Comparison of ENCODE assay signal across 18 cellular contexts in the genomic region with DNA sequence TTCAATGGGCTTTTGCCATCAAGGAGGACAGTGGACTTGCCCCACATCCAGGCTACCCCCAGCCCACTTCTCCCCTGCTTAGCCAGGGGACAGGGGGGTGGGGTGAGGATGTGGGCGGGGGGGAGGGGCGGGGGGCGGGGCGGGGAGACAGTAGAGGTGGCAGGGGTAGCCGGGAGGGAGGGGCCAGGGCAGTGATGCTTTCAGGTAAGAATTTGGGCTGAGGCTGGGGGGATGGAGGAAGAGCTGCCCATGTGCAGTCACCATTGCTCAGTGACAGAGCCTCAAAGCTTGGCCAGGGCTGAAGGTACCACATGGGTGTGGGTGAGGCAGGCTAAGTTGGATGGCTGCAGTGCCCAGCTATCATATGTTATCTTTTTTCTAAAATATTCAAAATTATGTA. TPM values are rescaled to one million over a fixed set of nuclear protein-coding genes. Genes with fewer than 3 reads are reported as not detected.
DNase-seq lines count a peak whose midpoint lies in the region; ATAC-seq, FAIRE-seq and TF ChIP-seq lines count a peak whose summit lies in the region.
"Had no signal": no experiment of that assay in that cellular context is flagged by ENCODE, and none has a peak within 500 bp of the region (broad histone marks: within the 10 kb centered on the region; RNA-seq: fewer than 3 reads in every experiment).

No MANE protein-coding gene starts in this region.

- no peak overlapping the region for H4K5ac ChIP-seq in H1 (ENCODE audit: insufficient read length, low read depth, low read length)

- no peak overlapping the region for H3K9ac ChIP-seq in H1 (replicated peaks in 1 of 4; ENCODE audit: extremely low read depth in 1 of 4, low read depth in 3 of 4, low read length in 3 of 4)
- H3K9ac ChIP-seq: BLaER1, GM23248 had no signal

- no peak overlapping the region for H2BK12ac ChIP-seq in H1 (ENCODE audit: low read depth, low read length)

- ATAC-seq in GM19023 (IDR thresholded peaks at IDR 0.05; ENCODE audit: unreplicated experiment), result no peak

- H3K27me3 ChIP-seq in H7 (ENCODE audit: control insufficient read depth, insufficient read depth, low read length), result no peaks in the 10 kb centered on the region
- H3K27me3 ChIP-seq in H1 (replicated peaks in 1 of 4; ENCODE audit: control insufficient read depth in 3 of 4, extremely low read depth in 1 of 4, insufficient read depth in 3 of 4, low read length in 3 of 4), result peaks cover 0 to 1% (median 0%) of the 10 kb centered on the region in 4 experiments; a peak in 1 of 7 replicates
- H3K27me3 ChIP-seq: BLaER1 had no signal

- H4K20me1 ChIP-seq in H1 (replicated peaks in 1 of 2; ENCODE audit: control insufficient read depth in 1 of 2, insufficient read depth in 2 of 2, low read length in 2 of 2), result no peaks in the 10 kb centered on the region
- H4K20me1 ChIP-seq: BLaER1 had no signal

- no CpG with 5 or more reads among the region's 5 CpGs for WGBS in H1 (ENCODE audit: extremely low coverage in 1 of 2, insufficient coverage in 1 of 2, insufficient read length in 1 of 2, insufficient replicate concordance in 2 of 2, low coverage in 1 of 2, low lambda C conversion rate in 2 of 2, missing lambda C conversion rate in 1 of 2), 2 experiments

- no peaks in the 10 kb centered on the region for H3K4me1 ChIP-seq in H1 (replicated peaks in 1 of 4; ENCODE audit: control insufficient read depth in 3 of 4, insufficient read depth in 4 of 4, low read length in 3 of 4)
- H3K4me1 ChIP-seq: BLaER1 had no signal

- CTCF ChIA-PET in H1 (lab: Charles Lee; ENCODE audit: partially characterized antibody), result interaction anchor here (1.5 kb wide), 1 partner anchor 10 kb away, joined by 5 read pairs; no protein-coding TSS in a partner anchor

- POLR2A ChIA-PET in H1 (lab: Charles Lee; ENCODE audit: partially characterized antibody), result no interaction called here

- H3K27ac ChIP-seq in H1 (ENCODE audit: low read depth, low read length), result no peak overlapping the region
- H3K27ac ChIP-seq: BLaER1, GM23248, HL-60 had no signal

- H2AK5ac ChIP-seq in H1 (ENCODE audit: low read depth, low read length), result no peak overlapping the region

- H3K36me3 ChIP-seq in H7 (replicated peaks; ENCODE audit: control insufficient read depth, insufficient read depth, low read length), result no peaks in the 10 kb centered on the region
- no peaks in the 10 kb centered on the region for H3K36me3 ChIP-seq in H1 (ENCODE audit: control insufficient read depth in 2 of 4, insufficient read depth in 4 of 4, low read length in 3 of 4)
- H3K36me3 ChIP-seq: BLaER1 had no signal

- H2BK20ac ChIP-seq in H1 (ENCODE audit: low read length), result no peak overlapping the region

- TF ChIP-seq CTCF in H1 (IDR thresholded peaks at IDR 0.05; ENCODE audit: control extremely low read depth in 1 of 3, insufficient read depth in 1 of 3, low read depth in 1 of 3, low read length in 3 of 3), result no peak

- no peak for FAIRE-seq in H1 (lab: Jason Lieb, UNC)
- FAIRE-seq: GM19239 had no signal

- H2AFZ ChIP-seq in H1 (ENCODE audit: low read length), result no peak overlapping the region
- H2AFZ ChIP-seq: GM23248 had no signal

- no peak overlapping the region for H3K56ac ChIP-seq in H1 (replicated peaks; ENCODE audit: insufficient read length, low read depth, low read length)

- H2BK15ac ChIP-seq in H1 (ENCODE audit: low read length), result no peak overlapping the region

- TF ChIP-seq POLR2A in H1 (IDR thresholded peaks at IDR 0.05; ENCODE audit: control extremely low read depth in 1 of 2, low read depth in 2 of 2, low read length in 2 of 2), result no peak

- H3K79me2 ChIP-seq in H1 (ENCODE audit: control insufficient read depth in 1 of 2, insufficient read depth in 2 of 2, low read length in 2 of 2), result no peaks in the 10 kb centered on the region

- no peak for TF ChIP-seq EP300 in H1 (IDR thresholded peaks at IDR 0.05; ENCODE audit: borderline replicate concordance in 1 of 2, low read depth in 2 of 2, low read length in 2 of 2)

- H3K18ac ChIP-seq in H1 (ENCODE audit: extremely low read depth, low read length), result no peak overlapping the region

- H4K91ac ChIP-seq in H1 (replicated peaks; ENCODE audit: insufficient read length, low read length), result no peak overlapping the region

- H3K4me3 ChIP-seq in H7 (ENCODE audit: insufficient read depth, low read depth, low read length) (no peak overlapping the region), H1 (ENCODE audit: extremely low read depth in 1 of 4, insufficient read depth in 2 of 4, low read depth in 3 of 4, low read length in 4 of 4) (no peak overlapping the region)
- H3K4me3 ChIP-seq: BLaER1, GM23248 had no signal

- H3K4me2 ChIP-seq in H1 (ENCODE audit: insufficient read depth in 1 of 2, low read depth in 2 of 2, low read length in 2 of 2), result no peak overlapping the region
- H3K4me2 ChIP-seq: BLaER1 had no signal

- no peaks in the 10 kb centered on the region for H3K9me3 ChIP-seq in H1 (ENCODE audit: insufficient read depth in 2 of 2, low read depth in 1 of 2, low read length in 1 of 2)
- H3K9me3 ChIP-seq: BLaER1 had no signal

- H3K23me2 ChIP-seq in H1 (ENCODE audit: low read depth, low read length), result no peaks in the 10 kb centered on the region

- DNase-seq in H7, result peak; percentile 67
- DNase-seq in H1 (ENCODE audit: low read depth in 1 of 2, low spot score in 2 of 2), result peak in 1 of 2 experiments; percentile 2
- DNase-seq in iPS-NIHi11 (ENCODE audit: low spot score), result peak; percentile 55
- no peak for DNase-seq in DMS79 (lab: John Stamatoyannopoulos, UW)
- no peak for DNase-seq in globus pallidus (ENCODE audit: low spot score)
- no peak for DNase-seq in NOMO-1 treated with DMSO at 0.1 percent for 48 hours (lab: John Stamatoyannopoulos, UW; ENCODE audit: unreplicated experiment)
- DNase-seq: 8988T; CD4-positive, alpha-beta memory T cell; DMS153; DMS79 treated with DMSO at 0.1 percent for 48 hours; GF-D8; GM23248; HCEC 1CT had no signal

- H3K23ac ChIP-seq in H1 (ENCODE audit: insufficient read length), result no peak overlapping the region

- TF ChIP-seq RAD21 in H1 (IDR thresholded peaks at IDR 0.05 in 1 of 2, conservative IDR thresholded peaks at IDR 0.05 in 1 of 2; ENCODE audit: low read depth in 2 of 2, low read length in 2 of 2), result no peak

- H3K4ac ChIP-seq in H1 (replicated peaks; ENCODE audit: insufficient read length, low read depth, low read length), result no peak overlapping the region

- no peak overlapping the region for H2BK120ac ChIP-seq in H1 (replicated peaks; ENCODE audit: low read depth, low read length)

- H3K79me1 ChIP-seq in H1 (ENCODE audit: low read depth, low read length), result no peaks in the 10 kb centered on the region

- no peak overlapping the region for H3K14ac ChIP-seq in H1 (ENCODE audit: insufficient read length)

- H4K8ac ChIP-seq in H1 (ENCODE audit: extremely low read depth, insufficient read depth, low read length), result no peak overlapping the region

- H2BK5ac ChIP-seq in H1 (ENCODE audit: low read depth, low read length), result no peak overlapping the region

TF ChIP-seq in H1, 55 proteins besides CTCF, POLR2A, EP300 and RAD21:
- TF ChIP-seq FOSL1 (IDR thresholded peaks at IDR 0.05; ENCODE audit: insufficient read depth, low read depth, low read length), result no peak
- TF ChIP-seq TEAD4 (IDR thresholded peaks at IDR 0.05; ENCODE audit: low read depth, low read length), result no peak
- no peak for TF ChIP-seq RXRA (IDR thresholded peaks at IDR 0.05; ENCODE audit: insufficient read depth, low read depth, low read length)
- TF ChIP-seq YY1 (IDR thresholded peaks at IDR 0.05; ENCODE audit: low read depth, low read length), result no peak
- TF ChIP-seq, protein P1, sequence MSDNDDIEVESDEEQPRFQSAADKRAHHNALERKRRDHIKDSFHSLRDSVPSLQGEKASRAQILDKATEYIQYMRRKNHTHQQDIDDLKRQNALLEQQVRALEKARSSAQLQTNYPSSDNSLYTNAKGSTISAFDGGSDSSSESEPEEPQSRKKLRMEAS (IDR thresholded peaks at IDR 0.05), result peak; percentile 22; the same call in 1 of the 2 replicates
- TF ChIP-seq HDAC2 (IDR thresholded peaks at IDR 0.05; ENCODE audit: borderline replicate concordance in 1 of 2, low read depth in 2 of 2, low read length in 2 of 2), result no peak

RNA-seq across cellular contexts. Expression of a gene that starts 40.7 kb away (rescaled TPM):
- 22.4 and 23.9 TPM in 2 replicates for total RNA-seq in H7 (2014; rRNA removed; shearing (Covaris generic))
- total RNA-seq in H1 (2021; fragmentation: NEBNext Ultra II Directional; extraction: Animal tissue kit (Norgen Biotek cat#: 25700)), result 71.3 and 74.9 TPM in 2 replicates
- polyA plus RNA-seq in H1 (2011; rRNA removed), result 22.0 and 31.6 TPM in 2 replicates
- polyA plus RNA-seq in H1 (2011; cell fraction: cytosol; rRNA removed), result 35.0 TPM
- 23.6 TPM for polyA plus RNA-seq in H1 (2011; cell fraction: nucleus; rRNA removed)
- polyA plus RNA-seq in H1 (2012, experiment 1 of 2), result 52.9 to 55.8 TPM (median 53.9 TPM) in 4 replicates
- polyA plus RNA-seq in H1 (2012, experiment 2 of 2), result 17.2 TPM
- polyA plus RNA-seq in H1 (2013, experiment 1 of 2), result 43.1 TPM
- polyA plus RNA-seq in H1 (2013, experiment 2 of 2), result 42.6 TPM
- 9.3 and 11.3 TPM in 2 replicates for polyA minus RNA-seq in H1 (2011; rRNA and poly(A)+ RNA removed)
- polyA minus RNA-seq in H1 (2011; cell fraction: cytosol; rRNA and poly(A)+ RNA removed), result 16.1 TPM
- 17.9 TPM for polyA minus RNA-seq in H1 (2011; cell fraction: nucleus; rRNA and poly(A)+ RNA removed)

RNA-seq across cellular contexts. Expression of a gene that starts 59.0 kb away (rescaled TPM):
- 3.8 and 4.6 TPM in 2 replicates for total RNA-seq in H7 (2014; rRNA removed; shearing (Covaris generic))
- total RNA-seq in H1 (2021; fragmentation: NEBNext Ultra II Directional; extraction: Animal tissue kit (Norgen Biotek cat#: 25700)), result 10.5 and 13.7 TPM in 2 replicates
- 6.0 and 7.4 TPM in 2 replicates for polyA plus RNA-seq in H1 (2011; rRNA removed)
- polyA plus RNA-seq in H1 (2011; cell fraction: cytosol; rRNA removed), result 8.6 TPM
- 18.9 TPM for polyA plus RNA-seq in H1 (2011; cell fraction: nucleus; rRNA removed)
- polyA plus RNA-seq in H1 (2012, experiment 1 of 2), result 7.0 to 11.6 TPM (median 7.3 TPM) in 4 replicates
- 0.66 TPM for polyA plus RNA-seq in H1 (2012, experiment 2 of 2)
- 3.9 TPM for polyA plus RNA-seq in H1 (2013, experiment 1 of 2)
- 3.8 TPM for polyA plus RNA-seq in H1 (2013, experiment 2 of 2)
- polyA minus RNA-seq in H1 (2011; rRNA and poly(A)+ RNA removed), result 61.3 and 74.4 TPM in 2 replicates
- 12.0 TPM for polyA minus RNA-seq in H1 (2011; cell fraction: cytosol; rRNA and poly(A)+ RNA removed)
- 38.7 TPM for polyA minus RNA-seq in H1 (2011; cell fraction: nucleus; rRNA and poly(A)+ RNA removed)
- polyA plus RNA-seq: CD14-positive monocyte had no signal

Comparison
In these comparisons a context has a peak if more than half of its experiments do, and no peak if none do; other contexts are left out.
1. DNase-seq: peak in H7 (single experiment) and iPS-NIHi11 (single experiment); none in DMS79 (single experiment), globus pallidus (single experiment) and NOMO-1 treated with DMSO at 0.1 percent for 48 hours (single experiment).